19 cellular contexts compared by ENCODE assay signal in genomic region chrX:23729214-23729613, GRCh38.
"Had no signal": no experiment of that assay in that cellular context is flagged by ENCODE, and none has a peak within 500 bp of the region (broad histone marks: within the 10 kb centered on the region; RNA-seq: fewer than 3 reads in every experiment).

No MANE protein-coding gene starts in this region.

- H3K4me1 ChIP-seq: esophagus muscularis mucosa, gastroesophageal sphincter, left ventricle myocardium inferior, right lobe of liver, tibial artery, upper lobe of left lung, uterus had no signal

- H3K27me3 ChIP-seq: esophagus muscularis mucosa, gastroesophageal sphincter, ovary, right lobe of liver, tibial artery, upper lobe of left lung, uterus had no signal

- H3K36me3 ChIP-seq: ovary, uterus had no signal

- FAIRE-seq: colon, kidney had no signal

- ATAC-seq: gastroesophageal sphincter; left cardiac atrium; mucosa of descending colon; naive thymus-derived CD8-positive, alpha-beta T cell; right lobe of liver; stimulated activated memory B cell treated with anti-CD40 and anti-IgM and Interleukin-4, amounts not matched to agents 10 μg/mL and 1 μg/mL and 100 μg/mL, for 72 hours had no signal

- H3K4me3 ChIP-seq: esophagus muscularis mucosa, gastroesophageal sphincter, left ventricle myocardium inferior, lung, mucosa of descending colon, ovary, right lobe of liver, tibial artery, upper lobe of left lung, uterus had no signal

- DNase-seq: cerebellar nuclear complex; glutamatergic neuron; kidney; left cardiac atrium; left ventricle myocardium inferior; mucosa of descending colon; naive thymus-derived CD8-positive, alpha-beta T cell; ovary; retina; right lobe of liver; stimulated activated CD4-positive, alpha-beta T cell treated with anti-CD3 and anti-CD28 coated beads, Interleukin-4, amount 100 ng/mL, for 24 hours; tibial artery; upper lobe of left lung; uterus had no signal

- H3K9me3 ChIP-seq: esophagus muscularis mucosa, gastroesophageal sphincter, left ventricle myocardium inferior, mucosa of descending colon, ovary, right lobe of liver, tibial artery, upper lobe of left lung, uterus had no signal

- H3K27ac ChIP-seq: esophagus muscularis mucosa, gastroesophageal sphincter, left ventricle myocardium inferior, ovary, right lobe of liver, tibial artery, upper lobe of left lung, uterus had no signal
